Comparison of ENCODE assay signal across 8 cellular contexts in genomic region chr11:116691779-116692178, GRCh38.
DNase-seq lines count a peak whose midpoint lies in the region; ATAC-seq, FAIRE-seq and TF ChIP-seq lines count a peak whose summit lies in the region.

No MANE protein-coding gene starts in this region.

- H3K27ac ChIP-seq in VCaP (no peak overlapping the region), left lung (no peak overlapping the region)

- FAIRE-seq in GM19239 (lab: Jason Lieb, UNC) = peak; percentile 84

- peaks cover 0 to 41% of the 10 kb centered on the region in 2 donors for H3K27me3 ChIP-seq in left lung

- no peaks in the 10 kb centered on the region for H3K4me1 ChIP-seq in left lung

- no peaks in the 10 kb centered on the region for H3K9me3 ChIP-seq in left lung

- DNase-seq in AG20443 (ENCODE audit: low spot score) = peak; percentile 86
- DNase-seq in GM19239 (ENCODE audit: insufficient read length, low spot score) = peak; percentile 82
- DNase-seq in NCI-H1092 treated with DMSO at 0.1 percent for 48 hours (lab: John Stamatoyannopoulos, UW) = peak; percentile 74
- DNase-seq in T47D (ENCODE audit: low read depth in 1 of 2, low spot score in 1 of 2) = peak; percentile 56 to 74
- no peak for DNase-seq in left lung
- DNase-seq in stimulated activated CD4-positive, alpha-beta T cell treated with anti-CD3 and anti-CD28 coated beads, TNF-alpha, amount 100 ng/mL, for 48 hours (ENCODE audit: low read depth in 3 of 3) = peak in 2 of 3 donors; percentile 39 to 48

- no peaks in the 10 kb centered on the region for H3K36me3 ChIP-seq in left lung

- H3K4me3 ChIP-seq in left lung = no peak overlapping the region

- intact Hi-C loops in left lung (cut with DNase I) = no loop called here

- peak; percentile 82 for ATAC-seq in left lung
- ATAC-seq in HG03520 (IDR thresholded peaks at IDR 0.05; ENCODE audit: unreplicated experiment) = no peak

- in situ Hi-C loops in T47D (cut with HindIII; ENCODE audit: low pct_unique_long_range_greater_than_20kb, low sequenced_read_pairs) = no loop called here

- TF ChIP-seq CTCF in VCaP (conservative IDR thresholded peaks at IDR 0.05) (peak; percentile 93), left lung (IDR thresholded peaks at IDR 0.05) (peak; percentile 83 to 87)

Comparison
In these comparisons a context has a peak if more than half of its experiments do, and no peak if none do; other contexts are left out.
1. DNase-seq: peak in AG20443 (single experiment), GM19239 (single experiment), NCI-H1092 treated with DMSO at 0.1 percent for 48 hours (single experiment), T47D (2 of 2) and stimulated activated CD4-positive, alpha-beta T cell treated with anti-CD3 and anti-CD28 coated beads, TNF-alpha, amount 100 ng/mL, for 48 hours (2 of 3); none in left lung (0 of 2).